In the genomic region with DNA sequence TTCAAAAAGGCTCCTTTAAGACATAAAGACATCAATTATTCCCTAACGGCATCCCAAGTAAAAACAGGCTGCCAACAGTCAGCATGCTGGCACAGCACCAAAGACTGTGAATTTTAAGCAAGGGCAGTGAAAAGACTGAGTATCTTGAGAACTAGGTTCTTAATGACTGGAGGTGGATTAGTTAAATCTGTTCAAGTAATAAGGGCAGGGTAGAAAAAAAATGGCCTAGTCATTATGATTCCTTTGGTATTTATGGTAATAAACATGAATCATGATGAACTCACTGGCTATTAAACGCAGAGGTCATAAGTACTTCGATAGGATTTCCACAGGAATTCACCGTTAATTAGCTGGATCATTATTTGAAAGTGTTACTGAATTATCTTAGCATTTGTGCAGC, we compare ENCODE assay signal across 13 cellular contexts.
A peak's percentile ranks its signal among the peaks of the same experiment; 100 is the strongest.
DNase-seq lines count a peak whose midpoint lies in the region; ATAC-seq and TF ChIP-seq lines count a peak whose summit lies in the region.
"Had no signal": no experiment of that assay in that cellular context is flagged by ENCODE, and none has a peak within 500 bp of the region (broad histone marks: within the 10 kb centered on the region; RNA-seq: fewer than 3 reads in every experiment).

No MANE protein-coding gene starts in this region.

- peak overlapping the region; percentile 45 for H2BK120ac ChIP-seq in IMR-90 (ENCODE audit: low read depth, low read length)
- no peak overlapping the region for H2BK120ac ChIP-seq in mesenchymal stem cell (ENCODE audit: low read depth, low read length)

- intact Hi-C loops in IMR-90 (cut with micrococcal nuclease): no loop called here

- no peak overlapping the region for H2AK5ac ChIP-seq in IMR-90 (ENCODE audit: low read depth, low read length)
- no peak overlapping the region for H2AK5ac ChIP-seq in mesenchymal stem cell (ENCODE audit: low read length, severe bottlenecking)

- no peak overlapping the region for H2AFZ ChIP-seq in IMR-90 (replicated peaks; ENCODE audit: low read length, poor library complexity)
- no peak overlapping the region for H2AFZ ChIP-seq in mesenchymal stem cell (ENCODE audit: low read depth, low read length)

- no peak overlapping the region for H2BK12ac ChIP-seq in mesenchymal stem cell (ENCODE audit: low read length in 2 of 2)

- DNase-seq in AG08396 (ENCODE audit: low spot score) (peak; percentile 22), IMR-90 (peak; percentile 84), cerebellum (ENCODE audit: low spot score) (peak; percentile 2), mesenchymal stem cell (peak; percentile 43)
- DNase-seq: activated T-cell treated with anti-CD3 and anti-CD28 coated beads, Interleukin-2, amount 50 U/mL, for 24 hours; H7; NCI-H526; spleen had no signal

- H3K9me1 ChIP-seq in IMR-90 (ENCODE audit: insufficient read depth, low read length): no peaks in the 10 kb centered on the region

- TF ChIP-seq POLR2A in IMR-90 (IDR thresholded peaks at IDR 0.05; ENCODE audit: low read depth, low read length): no peak

- BruUV-seq in IMR-90 (replicated peaks; lab: Mats Ljungman, UMichigan): no TSS peak

- H3K4me2 ChIP-seq in IMR-90 (ENCODE audit: low read depth, low read length) (peak overlapping the region; percentile 69; the same call in 1 of the 2 replicates), mesenchymal stem cell (ENCODE audit: low read length, poor library complexity, severe bottlenecking) (no peak overlapping the region)

- H3K36me3 ChIP-seq in IMR-90 (ENCODE audit: control insufficient read depth, insufficient read depth, low read length): no peaks in the 10 kb centered on the region
- H3K36me3 ChIP-seq in mesenchymal stem cell (ENCODE audit: control insufficient read depth in 1 of 2, insufficient read depth in 2 of 2, low read depth in 1 of 2, low read length in 2 of 2): peaks cover 0 to 14% of the 10 kb centered on the region in 2 experiments

- peaks cover 2% of the 10 kb centered on the region; the same call in 1 of the 2 replicates for H3K4me1 ChIP-seq in IMR-90 (ENCODE audit: control insufficient read depth, insufficient read depth, low read length)
- H3K4me1 ChIP-seq in mesenchymal stem cell (ENCODE audit: control insufficient read depth, insufficient read depth, low read depth, low read length): no peaks in the 10 kb centered on the region
- H3K4me1 ChIP-seq: spleen had no signal

- peak overlapping the region; percentile 36; the same call in 1 of the 2 replicates for H3K18ac ChIP-seq in IMR-90 (ENCODE audit: low read depth, low read length)
- H3K18ac ChIP-seq in mesenchymal stem cell (ENCODE audit: low read depth in 1 of 2, low read length in 2 of 2): no peak overlapping the region

- H3K4me3 ChIP-seq in IMR-90 (ENCODE audit: insufficient read depth, low read depth, low read length) (no peak overlapping the region), mesenchymal stem cell (ENCODE audit: insufficient read depth in 1 of 2, low read depth in 1 of 2, low read length in 2 of 2) (no peak overlapping the region)
- H3K4me3 ChIP-seq: spleen had no signal

- no peaks in the 10 kb centered on the region for H4K20me1 ChIP-seq in IMR-90 (ENCODE audit: insufficient read depth, low read length)

- H3K27ac ChIP-seq in IMR-90 (ENCODE audit: insufficient read depth, low read length): 0 out of 2 replicates have a peak overlapping the region, but pooled peaks have one; percentile 20
- H3K27ac ChIP-seq in mesenchymal stem cell (ENCODE audit: low read length, poor library complexity, severe bottlenecking): no peak overlapping the region
- H3K27ac ChIP-seq: spleen had no signal

- H4K8ac ChIP-seq in IMR-90 (ENCODE audit: low read depth in 2 of 2, low read length in 2 of 2) (peak overlapping the region in 1 of 2 experiments; percentile 43; a peak in 2 of 4 replicates), mesenchymal stem cell (ENCODE audit: low read length) (no peak overlapping the region)

- H3K4ac ChIP-seq in IMR-90 (ENCODE audit: low read depth, low read length) (peak overlapping the region; percentile 33; the same call in 1 of the 2 replicates), mesenchymal stem cell (ENCODE audit: low read depth in 1 of 2, low read length in 2 of 2) (no peak overlapping the region)

- H2BK20ac ChIP-seq in IMR-90 (ENCODE audit: low read depth, low read length): peak overlapping the region; percentile 82; the same call in 1 of the 2 replicates

- no peak overlapping the region for H3K23ac ChIP-seq in IMR-90 (ENCODE audit: low read depth, low read length)
- H3K23ac ChIP-seq in mesenchymal stem cell (ENCODE audit: low read length in 2 of 2): no peak overlapping the region

- POLR2A ChIA-PET in IMR-90 (lab: Charles Lee; ENCODE audit: unreplicated experiment): interaction anchor here (0.5 kb wide), 1 partner anchor 66 kb away, joined by 13 read pairs; no protein-coding TSS in a partner anchor

- H2BK5ac ChIP-seq in IMR-90 (ENCODE audit: low read depth, low read length, poor library complexity, severe bottlenecking): peak overlapping the region; percentile 61
- no peak overlapping the region for H2BK5ac ChIP-seq in mesenchymal stem cell (ENCODE audit: low read depth, low read length, poor library complexity, severe bottlenecking)

- WGBS in IMR-90 (ENCODE audit: extremely low coverage in 2 of 2, insufficient read length in 1 of 2), 2 experiments: 0% methylated on average over 1 of the region's 4 CpGs; no CpG with 5 or more reads in 1 of the 2 experiments
- WGBS in mesenchymal stem cell: 64% methylated on average over 4 of the region's 4 CpGs

- no peak for TF ChIP-seq CTCF in IMR-90 (conservative IDR thresholded peaks at IDR 0.05; ENCODE audit: low read depth, low read length)

- no peak overlapping the region for H2AK9ac ChIP-seq in IMR-90 (replicated peaks; ENCODE audit: low read depth, low read length, poor library complexity)

- H3K9ac ChIP-seq in IMR-90 (ENCODE audit: low read depth, low read length): no peak overlapping the region
- H3K9ac ChIP-seq in mesenchymal stem cell (ENCODE audit: low read length): peak overlapping the region; percentile 75

- CTCF ChIA-PET in IMR-90 (lab: Yijun Ruan, JAX): no interaction called here

- H4K5ac ChIP-seq in IMR-90 (ENCODE audit: low read depth, low read length): peak overlapping the region; percentile 61; the same call in 1 of the 2 replicates

- no peaks in the 10 kb centered on the region for H3K79me1 ChIP-seq in IMR-90 (ENCODE audit: low read depth in 1 of 2, low read length in 2 of 2)
- H3K79me1 ChIP-seq in mesenchymal stem cell (replicated peaks; ENCODE audit: low read length, poor library complexity, severe bottlenecking): no peaks in the 10 kb centered on the region

- no peak overlapping the region for H3K56ac ChIP-seq in IMR-90 (ENCODE audit: extremely low read depth, insufficient read depth, low read length)

- no peaks in the 10 kb centered on the region for H3K9me3 ChIP-seq in IMR-90 (ENCODE audit: control insufficient read depth, insufficient read depth, low read length)
- H3K9me3 ChIP-seq in mesenchymal stem cell (ENCODE audit: control insufficient read depth, low read length): no peaks in the 10 kb centered on the region
- H3K9me3 ChIP-seq: spleen had no signal

- H2BK15ac ChIP-seq in IMR-90 (ENCODE audit: low read depth, low read length) (peak overlapping the region; percentile 16; the same call in 2 of the 3 replicates), mesenchymal stem cell (ENCODE audit: low read depth, poor library complexity, severe bottlenecking) (no peak overlapping the region)

- TF ChIP-seq RAD21 in IMR-90 (IDR thresholded peaks at IDR 0.05; ENCODE audit: low read length): no peak

- in situ Hi-C loops in IMR-90 (cut with MboI; ENCODE audit: low sequenced_read_pairs): no loop called here

- peak; percentile 85 for ATAC-seq in IMR-90 (ENCODE audit: low read depth)
- no peak for ATAC-seq in HG02623 (IDR thresholded peaks at IDR 0.05; ENCODE audit: unreplicated experiment)
- no peak for ATAC-seq in HG02759 (IDR thresholded peaks at IDR 0.05; ENCODE audit: unreplicated experiment)
- no peak for ATAC-seq in HG03442 (IDR thresholded peaks at IDR 0.05; ENCODE audit: unreplicated experiment)
- ATAC-seq in GM19463 (IDR thresholded peaks at IDR 0.05; ENCODE audit: unreplicated experiment): no peak
- ATAC-seq: stimulated activated memory B cell treated with anti-CD40 and anti-IgM and Interleukin-4, amounts not matched to agents 10 μg/mL and 1 μg/mL and 100 μg/mL, for 72 hours had no signal

- dilution Hi-C loops in IMR-90 (cut with HindIII; ENCODE audit: low sequenced_read_pairs, unreplicated experiment): no loop called here

- H3K14ac ChIP-seq in IMR-90 (replicated peaks; ENCODE audit: low read depth, low read length) (peak overlapping the region; percentile 23), mesenchymal stem cell (ENCODE audit: low read length in 2 of 2) (no peak overlapping the region)

- H4K91ac ChIP-seq in IMR-90 (ENCODE audit: insufficient read depth, low read depth, low read length) (no peak overlapping the region), mesenchymal stem cell (ENCODE audit: low read length) (no peak overlapping the region)

- H3K27me3 ChIP-seq in IMR-90 (ENCODE audit: control insufficient read depth, insufficient read depth, low read length) (no peaks in the 10 kb centered on the region), mesenchymal stem cell (ENCODE audit: control insufficient read depth in 1 of 2, insufficient read depth in 1 of 2, low read length in 2 of 2) (no peaks in the 10 kb centered on the region)
- H3K27me3 ChIP-seq: spleen had no signal

TF ChIP-seq in IMR-90, 13 proteins besides CTCF, POLR2A, EP300 and RAD21:
- no peak for TF ChIP-seq CEBPB (IDR thresholded peaks at IDR 0.05; ENCODE audit: low read depth, low read length)
- peak; percentile 44 for TF ChIP-seq FOS (IDR thresholded peaks at IDR 0.05; ENCODE audit: low read depth, low read length)
- TF ChIP-seq NFE2L2 (IDR thresholded peaks at IDR 0.05; ENCODE audit: low read depth, low read length): peak; percentile 93
- 0 out of 2 replicates have a peak, but pooled peaks have one; percentile 32 for TF ChIP-seq MAFK (IDR thresholded peaks at IDR 0.05; ENCODE audit: low read depth, low read length)
TF ChIP-seq in IMR-90: peak in this region for 3.

Comparison
In these comparisons a context has a peak if more than half of its experiments do, and no peak if none do; other contexts are left out.
1. DNase-seq: peak in every context shown above with its lines; median percentile 84 in IMR-90; 43 in mesenchymal stem cell; 22 in AG08396; 2 in cerebellum.